1 cellular context compared by ENCODE assay signal in genomic region chr2:219000569-219000960, GRCh38.
TF ChIP-seq lines count a peak whose summit lies in the region.

No MANE protein-coding gene starts in this region.

TF ChIP-seq in HEK293, 187 proteins besides CTCF, POLR2A, EP300 and RAD21 (continued from another document):
- 0 out of 2 replicates have a peak, but pooled peaks have one; percentile 41 for TF ChIP-seq REST (tag by site-specific recombination; IDR thresholded peaks at IDR 0.05)
